ENCODE assay signal across 1 cellular context in the genomic region with DNA sequence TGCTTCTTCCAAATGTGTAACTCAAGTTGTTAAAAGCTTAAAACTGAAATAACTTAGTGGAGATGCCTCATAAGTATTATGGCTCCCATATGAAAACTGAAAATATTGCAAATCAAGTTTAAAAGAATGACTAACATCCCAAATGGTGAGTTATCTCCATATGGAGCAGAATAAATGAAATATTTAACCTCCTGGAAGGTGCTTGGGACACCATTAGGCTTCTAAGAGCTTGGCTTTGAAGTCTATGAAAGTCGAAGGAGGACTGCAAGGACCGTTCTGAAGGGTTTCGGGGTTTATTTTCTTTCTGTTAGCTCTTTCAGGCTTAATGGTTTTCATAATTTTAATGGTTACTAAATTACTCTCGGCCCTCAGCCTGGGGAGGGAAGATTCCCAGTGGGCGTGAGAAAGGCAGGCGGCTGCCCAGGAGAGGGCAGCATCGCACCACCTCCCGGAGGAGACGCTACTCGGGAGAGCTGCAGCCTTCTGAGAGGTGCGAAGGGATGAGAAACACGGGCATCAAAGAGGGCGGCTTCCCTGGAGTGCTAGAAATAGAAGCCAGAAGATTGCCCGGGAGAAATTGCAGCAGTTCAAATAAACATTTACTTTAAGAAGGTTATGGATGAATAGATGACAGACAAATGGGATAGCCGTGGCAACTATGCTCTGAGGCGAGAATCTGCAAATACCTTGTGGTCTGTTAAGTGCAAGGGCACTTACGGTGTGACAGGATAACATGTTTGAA.
TF ChIP-seq lines count a peak whose summit lies in the region.

No MANE protein-coding gene starts in this region.

TF ChIP-seq in GM12878, 131 proteins besides CTCF, POLR2A, EP300 and RAD21:
- TF ChIP-seq SKIL (IDR thresholded peaks at IDR 0.05; ENCODE audit: low read depth, poor library complexity, severe bottlenecking) (no peak), FOXM1 (IDR thresholded peaks at IDR 0.05; ENCODE audit: low read depth, low read length) (peak; percentile 21; the same call in 1 of the 2 replicates), CBX5 (IDR thresholded peaks at IDR 0.05; ENCODE audit: low read depth) (0 out of 2 replicates have a peak, but pooled peaks have one; percentile 42), SMC3 (IDR thresholded peaks at IDR 0.05; ENCODE audit: borderline replicate concordance, low read length) (peak; percentile 92), ZNF384 (IDR thresholded peaks at IDR 0.05; ENCODE audit: borderline replicate concordance, low read depth, low read length) (no peak), ZZZ3 (IDR thresholded peaks at IDR 0.05; ENCODE audit: control insufficient read depth, insufficient read length, low read depth) (no peak), TCF7 (IDR thresholded peaks at IDR 0.05; ENCODE audit: borderline replicate concordance) (peak; percentile 15; the same call in 1 of the 2 replicates), YY1 (IDR thresholded peaks at IDR 0.05; ENCODE audit: low read depth, low read length) (peak; percentile 67), EGR1 (IDR thresholded peaks at IDR 0.05; ENCODE audit: borderline replicate concordance in 1 of 2, low read depth in 2 of 2, low read length in 2 of 2) (peak in 1 of 2 experiments; percentile 62; a peak in 1 of 3 replicates)
- TF ChIP-seq, protein P1, sequence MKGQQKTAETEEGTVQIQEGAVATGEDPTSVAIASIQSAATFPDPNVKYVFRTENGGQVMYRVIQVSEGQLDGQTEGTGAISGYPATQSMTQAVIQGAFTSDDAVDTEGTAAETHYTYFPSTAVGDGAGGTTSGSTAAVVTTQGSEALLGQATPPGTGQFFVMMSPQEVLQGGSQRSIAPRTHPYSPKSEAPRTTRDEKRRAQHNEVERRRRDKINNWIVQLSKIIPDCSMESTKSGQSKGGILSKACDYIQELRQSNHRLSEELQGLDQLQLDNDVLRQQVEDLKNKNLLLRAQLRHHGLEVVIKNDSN (IDR thresholded peaks at IDR 0.05; ENCODE audit: borderline replicate concordance, extremely low read length, insufficient read depth, low read depth, low read length): no peak
